ENCODE assay signal across 8 cellular contexts in the genomic region with DNA sequence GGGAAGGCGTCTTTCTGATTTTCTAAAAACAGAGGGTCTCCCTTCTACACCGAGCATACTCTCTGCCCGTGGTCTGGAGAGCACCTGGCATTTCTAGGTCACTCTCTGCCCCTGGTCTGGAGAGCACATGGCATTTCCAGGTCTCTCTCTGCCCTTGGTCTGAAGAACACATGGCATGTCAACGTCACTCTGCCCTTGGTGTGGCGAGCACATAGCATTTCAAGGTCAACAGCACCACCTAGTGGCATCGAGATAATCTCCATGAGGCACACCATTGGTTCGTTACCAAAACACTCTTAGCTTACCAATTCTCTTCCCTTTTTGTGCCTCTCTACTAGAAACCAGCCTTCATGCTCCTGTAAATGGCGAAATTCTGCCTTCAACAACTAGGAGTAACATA.
DNase-seq lines count a peak whose midpoint lies in the region; ATAC-seq, FAIRE-seq and TF ChIP-seq lines count a peak whose summit lies in the region.

No MANE protein-coding gene starts in this region.

- no peak overlapping the region for H2AFZ ChIP-seq in IMR-90 (replicated peaks; ENCODE audit: low read length, poor library complexity)

- FAIRE-seq in D721Med (lab: Jason Lieb, UNC) (no peak), frontal cortex (lab: Jason Lieb, UNC) (no peak)

- no peak overlapping the region for H3K27ac ChIP-seq in IMR-90 (ENCODE audit: insufficient read depth, low read length)

- whole genome bisulfite sequencing in IMR-90 (ENCODE audit: extremely low coverage in 2 of 2, insufficient read length in 1 of 2), 2 experiments: 46% methylated on average over 5 of the region's 8 CpGs; no CpG with 5 or more reads in 1 of the 2 experiments

- H3K36me3 ChIP-seq in IMR-90 (ENCODE audit: control insufficient read depth, insufficient read depth, low read length): no peaks in the 10 kb centered on the region

- no peaks in the 10 kb centered on the region for H3K79me1 ChIP-seq in IMR-90 (ENCODE audit: low read depth in 1 of 2, low read length in 2 of 2)

- H2BK20ac ChIP-seq in IMR-90 (ENCODE audit: low read depth, low read length): no peak overlapping the region

- H3K27me3 Mint-ChIP-seq in effector memory CD8-positive, alpha-beta T cell: no peaks in the 10 kb centered on the region

- in situ Hi-C loops in IMR-90 (cut with MboI; ENCODE audit: low sequenced_read_pairs): loop anchor here (5.0 to 10.0 kb wide), 2 partner anchors 372 to 614 kb away; a partner anchor contains a TSS

- H3K36me3 Mint-ChIP-seq in effector memory CD8-positive, alpha-beta T cell (ENCODE audit: insufficient read depth): no peaks in the 10 kb centered on the region

- H3K14ac ChIP-seq in IMR-90 (replicated peaks; ENCODE audit: low read depth, low read length): no peak overlapping the region

- H3K9me3 Mint-ChIP-seq in effector memory CD8-positive, alpha-beta T cell: peaks cover 3 to 19% of the 10 kb centered on the region in 2 donors

- no peak overlapping the region for H4K5ac ChIP-seq in IMR-90 (ENCODE audit: low read depth, low read length)

- no peak overlapping the region for H2AK9ac ChIP-seq in IMR-90 (replicated peaks; ENCODE audit: low read depth, low read length, poor library complexity)

- H2BK5ac ChIP-seq in IMR-90 (ENCODE audit: low read depth, low read length, poor library complexity, severe bottlenecking): no peak overlapping the region

- H3K23ac ChIP-seq in IMR-90 (ENCODE audit: low read depth, low read length): no peak overlapping the region

- peak; percentile 90 for TF ChIP-seq RAD21 in IMR-90 (IDR thresholded peaks at IDR 0.05; ENCODE audit: low read length)

- no peak overlapping the region for H2BK120ac ChIP-seq in IMR-90 (ENCODE audit: low read depth, low read length)

- no peak overlapping the region for H4K8ac ChIP-seq in IMR-90 (ENCODE audit: low read depth in 2 of 2, low read length in 2 of 2)

- peak; percentile 27 for TF ChIP-seq CTCF in D721Med (IDR thresholded peaks at IDR 0.05; ENCODE audit: insufficient read depth, missing control alignments)
- peak; percentile 73 for TF ChIP-seq CTCF in IMR-90 (conservative IDR thresholded peaks at IDR 0.05; ENCODE audit: low read depth, low read length)

- H3K9ac ChIP-seq in IMR-90 (ENCODE audit: low read depth, low read length): no peak overlapping the region

- H4K20me1 ChIP-seq in IMR-90 (ENCODE audit: insufficient read depth, low read length): no peaks in the 10 kb centered on the region

- intact Hi-C loops in IMR-90 (cut with micrococcal nuclease): loop anchor here (1.0 kb wide), 3 partner anchors 371 to 597 kb away; no protein-coding TSS in a partner anchor

- no peak overlapping the region for H2BK15ac ChIP-seq in IMR-90 (ENCODE audit: low read depth, low read length)

- no peak overlapping the region for H3K4me2 ChIP-seq in IMR-90 (ENCODE audit: low read depth, low read length)

- dilution Hi-C loops in IMR-90 (cut with HindIII; ENCODE audit: low sequenced_read_pairs, unreplicated experiment): loop anchor here (25.0 kb wide), 1 partner anchor 592 kb away; no protein-coding TSS in a partner anchor

- DNase-seq in D721Med (ENCODE audit: insufficient read length, low spot score) (no peak), IMR-90 (peak; percentile 63), SKM-1 (lab: John Stamatoyannopoulos, UW; ENCODE audit: unreplicated experiment) (peak; percentile 46), frontal cortex (ENCODE audit: low spot score in 2 of 2) (peak; percentile 3 to 6), smooth muscle cell of the brain vasculature (ENCODE audit: low read depth, low spot score) (peak; percentile 12)
- DNase-seq in activated T-cell treated with anti-CD3 and anti-CD28 coated beads, Interleukin-2, amount 50 U/mL, for 48 hours: no peak
- no peak for DNase-seq in effector memory CD8-positive, alpha-beta T cell

- no peaks in the 10 kb centered on the region for H3K9me1 ChIP-seq in IMR-90 (ENCODE audit: insufficient read depth, low read length)

- H3K56ac ChIP-seq in IMR-90 (ENCODE audit: extremely low read depth, insufficient read depth, low read length): no peak overlapping the region

- H3K4me1 ChIP-seq in IMR-90 (ENCODE audit: control insufficient read depth, insufficient read depth, low read length): no peaks in the 10 kb centered on the region

- no peak overlapping the region for H2AK5ac ChIP-seq in IMR-90 (ENCODE audit: low read depth, low read length)

- CTCF ChIA-PET in IMR-90 (lab: Yijun Ruan, JAX): interaction anchor here (0.6 to 2.9 kb wide), 12 partner anchors 11 to 597 kb away, joined by 3 to 17 read pairs (median 3); no protein-coding TSS in a partner anchor

- POLR2A ChIA-PET in IMR-90 (lab: Charles Lee; ENCODE audit: unreplicated experiment): no interaction called here

- H3K9me3 ChIP-seq in IMR-90 (ENCODE audit: control insufficient read depth, insufficient read depth, low read length): no peaks in the 10 kb centered on the region

- no peaks in the 10 kb centered on the region for H3K4me1 Mint-ChIP-seq in effector memory CD8-positive, alpha-beta T cell (ENCODE audit: low read depth in 2 of 2)

- TF ChIP-seq POLR2A in IMR-90 (IDR thresholded peaks at IDR 0.05; ENCODE audit: low read depth, low read length): no peak

- ATAC-seq in GM19035 (IDR thresholded peaks at IDR 0.05; ENCODE audit: unreplicated experiment) (peak; percentile 79), IMR-90 (ENCODE audit: low read depth) (peak; percentile 83)
- no peak for ATAC-seq in effector memory CD8-positive, alpha-beta T cell (replicated peaks)

- H3K27ac Mint-ChIP-seq in effector memory CD8-positive, alpha-beta T cell: no peak overlapping the region

- H4K91ac ChIP-seq in IMR-90 (ENCODE audit: insufficient read depth, low read depth, low read length): no peak overlapping the region

- no peak overlapping the region for H3K4me3 Mint-ChIP-seq in effector memory CD8-positive, alpha-beta T cell

- H3K18ac ChIP-seq in IMR-90 (ENCODE audit: low read depth, low read length): no peak overlapping the region

- H3K27me3 ChIP-seq in IMR-90 (ENCODE audit: control insufficient read depth, insufficient read depth, low read length): no peaks in the 10 kb centered on the region

- H3K4me3 ChIP-seq in IMR-90 (ENCODE audit: insufficient read depth, low read depth, low read length): no peak overlapping the region

- no peak overlapping the region for H3K4ac ChIP-seq in IMR-90 (ENCODE audit: low read depth, low read length)

- no TSS peak for BruUV-seq in IMR-90 (replicated peaks; lab: Mats Ljungman, UMichigan)

TF ChIP-seq in IMR-90, 13 proteins besides CTCF, POLR2A, EP300 and RAD21:
- TF ChIP-seq SMC3 (IDR thresholded peaks at IDR 0.05; ENCODE audit: low read depth, low read length): peak; percentile 77
- no peak for TF ChIP-seq CHD1 (IDR thresholded peaks at IDR 0.05; ENCODE audit: low read depth, low read length)
TF ChIP-seq in IMR-90: peak in this region for 1.

Comparison
In these comparisons a context has a peak if more than half of its experiments do, and no peak if none do; other contexts are left out.
1. DNase-seq: peak in IMR-90 (single experiment), SKM-1 (single experiment), frontal cortex (2 of 2) and smooth muscle cell of the brain vasculature (single experiment); none in D721Med (single experiment), activated T-cell treated with anti-CD3 and anti-CD28 coated beads, Interleukin-2, amount 50 U/mL, for 48 hours (0 of 2) and effector memory CD8-positive, alpha-beta T cell (0 of 3).